1 cellular context compared by ENCODE assay signal in the genomic region with DNA sequence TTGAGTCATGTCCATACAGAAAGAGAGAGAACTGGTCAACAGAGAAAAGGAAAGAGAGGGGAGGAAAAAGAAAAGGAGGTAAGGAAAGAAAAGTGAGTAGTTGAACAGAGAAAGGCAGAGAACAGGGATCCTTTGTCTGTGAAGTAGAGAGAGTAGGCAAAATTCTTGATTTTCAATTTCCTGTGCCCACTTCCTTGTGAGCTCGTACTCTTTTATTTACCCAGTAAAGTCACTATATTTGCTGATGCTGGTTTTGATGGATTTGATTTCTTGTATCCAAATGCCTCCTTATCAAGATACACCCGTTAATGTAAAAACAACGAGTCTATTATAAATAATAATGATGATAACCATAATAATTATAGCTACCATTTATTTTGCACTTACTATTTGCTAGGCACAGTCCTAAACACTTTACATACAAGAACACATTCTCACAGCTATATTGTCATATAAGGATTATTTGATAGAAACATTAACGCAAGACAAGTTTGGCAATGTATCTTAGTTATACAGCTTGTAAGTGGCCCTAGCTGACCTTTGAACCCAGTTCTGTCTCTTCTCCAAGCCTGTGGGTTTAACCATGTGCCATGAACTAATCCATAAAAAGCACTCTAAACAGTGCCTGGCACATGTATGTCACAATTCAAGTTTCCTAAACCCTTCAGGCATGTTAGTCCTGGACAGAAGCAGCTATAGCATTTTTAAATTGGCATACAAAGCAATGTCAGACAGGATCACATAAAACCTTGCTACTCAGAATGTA.
TF ChIP-seq lines count a peak whose summit lies in the region.

No MANE protein-coding gene starts in this region.

TF ChIP-seq in GM23338, 12 proteins besides CTCF, POLR2A, EP300 and RAD21 (continued from another document):
- TF ChIP-seq NANOG (IDR thresholded peaks at IDR 0.05; ENCODE audit: borderline replicate concordance) = no peak
- TF ChIP-seq, protein P1, sequence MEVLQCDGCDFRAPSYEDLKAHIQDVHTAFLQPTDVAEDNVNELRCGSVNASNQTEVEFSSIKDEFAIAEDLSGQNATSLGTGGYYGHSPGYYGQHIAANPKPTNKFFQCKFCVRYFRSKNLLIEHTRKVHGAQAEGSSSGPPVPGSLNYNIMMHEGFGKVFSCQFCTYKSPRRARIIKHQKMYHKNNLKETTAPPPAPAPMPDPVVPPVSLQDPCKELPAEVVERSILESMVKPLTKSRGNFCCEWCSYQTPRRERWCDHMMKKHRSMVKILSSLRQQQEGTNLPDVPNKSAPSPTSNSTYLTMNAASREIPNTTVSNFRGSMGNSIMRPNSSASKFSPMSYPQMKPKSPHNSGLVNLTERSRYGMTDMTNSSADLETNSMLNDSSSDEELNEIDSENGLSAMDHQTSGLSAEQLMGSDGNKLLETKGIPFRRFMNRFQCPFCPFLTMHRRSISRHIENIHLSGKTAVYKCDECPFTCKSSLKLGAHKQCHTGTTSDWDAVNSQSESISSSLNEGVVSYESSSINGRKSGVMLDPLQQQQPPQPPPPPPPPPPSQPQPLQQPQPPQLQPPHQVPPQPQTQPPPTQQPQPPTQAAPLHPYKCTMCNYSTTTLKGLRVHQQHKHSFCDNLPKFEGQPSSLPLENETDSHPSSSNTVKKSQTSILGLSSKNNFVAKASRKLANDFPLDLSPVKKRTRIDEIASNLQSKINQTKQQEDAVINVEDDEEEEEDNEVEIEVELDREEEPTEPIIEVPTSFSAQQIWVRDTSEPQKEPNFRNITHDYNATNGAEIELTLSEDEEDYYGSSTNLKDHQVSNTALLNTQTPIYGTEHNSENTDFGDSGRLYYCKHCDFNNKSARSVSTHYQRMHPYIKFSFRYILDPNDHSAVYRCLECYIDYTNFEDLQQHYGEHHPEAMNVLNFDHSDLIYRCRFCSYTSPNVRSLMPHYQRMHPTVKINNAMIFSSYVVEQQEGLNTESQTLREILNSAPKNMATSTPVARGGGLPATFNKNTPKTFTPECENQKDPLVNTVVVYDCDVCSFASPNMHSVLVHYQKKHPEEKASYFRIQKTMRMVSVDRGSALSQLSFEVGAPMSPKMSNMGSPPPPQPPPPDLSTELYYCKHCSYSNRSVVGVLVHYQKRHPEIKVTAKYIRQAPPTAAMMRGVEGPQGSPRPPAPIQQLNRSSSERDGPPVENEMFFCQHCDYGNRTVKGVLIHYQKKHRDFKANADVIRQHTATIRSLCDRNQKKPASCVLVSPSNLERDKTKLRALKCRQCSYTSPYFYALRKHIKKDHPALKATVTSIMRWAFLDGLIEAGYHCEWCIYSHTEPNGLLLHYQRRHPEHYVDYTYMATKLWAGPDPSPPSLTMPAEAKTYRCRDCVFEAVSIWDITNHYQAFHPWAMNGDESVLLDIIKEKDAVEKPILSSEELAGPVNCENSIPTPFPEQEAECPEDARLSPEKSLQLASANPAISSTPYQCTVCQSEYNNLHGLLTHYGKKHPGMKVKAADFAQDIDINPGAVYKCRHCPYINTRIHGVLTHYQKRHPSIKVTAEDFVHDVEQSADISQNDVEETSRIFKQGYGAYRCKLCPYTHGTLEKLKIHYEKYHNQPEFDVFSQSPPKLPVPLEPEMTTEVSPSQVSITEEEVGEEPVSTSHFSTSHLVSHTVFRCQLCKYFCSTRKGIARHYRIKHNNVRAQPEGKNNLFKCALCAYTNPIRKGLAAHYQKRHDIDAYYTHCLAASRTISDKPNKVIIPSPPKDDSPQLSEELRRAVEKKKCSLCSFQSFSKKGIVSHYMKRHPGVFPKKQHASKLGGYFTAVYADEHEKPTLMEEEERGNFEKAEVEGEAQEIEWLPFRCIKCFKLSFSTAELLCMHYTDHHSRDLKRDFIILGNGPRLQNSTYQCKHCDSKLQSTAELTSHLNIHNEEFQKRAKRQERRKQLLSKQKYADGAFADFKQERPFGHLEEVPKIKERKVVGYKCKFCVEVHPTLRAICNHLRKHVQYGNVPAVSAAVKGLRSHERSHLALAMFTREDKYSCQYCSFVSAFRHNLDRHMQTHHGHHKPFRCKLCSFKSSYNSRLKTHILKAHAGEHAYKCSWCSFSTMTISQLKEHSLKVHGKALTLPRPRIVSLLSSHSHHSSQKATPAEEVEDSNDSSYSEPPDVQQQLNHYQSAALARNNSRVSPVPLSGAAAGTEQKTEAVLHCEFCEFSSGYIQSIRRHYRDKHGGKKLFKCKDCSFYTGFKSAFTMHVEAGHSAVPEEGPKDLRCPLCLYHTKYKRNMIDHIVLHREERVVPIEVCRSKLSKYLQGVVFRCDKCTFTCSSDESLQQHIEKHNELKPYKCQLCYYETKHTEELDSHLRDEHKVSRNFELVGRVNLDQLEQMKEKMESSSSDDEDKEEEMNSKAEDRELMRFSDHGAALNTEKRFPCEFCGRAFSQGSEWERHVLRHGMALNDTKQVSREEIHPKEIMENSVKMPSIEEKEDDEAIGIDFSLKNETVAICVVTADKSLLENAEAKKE (CRISPR knock-in tag; IDR thresholded peaks at IDR 0.05) = no peak
